In genomic region chr12:54033980-54034783, GRCh38 we compare ENCODE assay signal across 10 cellular contexts. TPM values are rescaled to one million over a fixed set of nuclear protein-coding genes. Genes with fewer than 3 reads are reported as not detected.
DNase-seq lines count a peak whose midpoint lies in the region; ATAC-seq, FAIRE-seq and TF ChIP-seq lines count a peak whose summit lies in the region.
"Had no signal": no experiment of that assay in that cellular context is flagged by ENCODE, and none has a peak within 500 bp of the region (broad histone marks: within the 10 kb centered on the region; RNA-seq: fewer than 3 reads in every experiment).

No MANE protein-coding gene starts in this region.

- H3K4me3 Mint-ChIP-seq in neural crest cell = peak overlapping the region; percentile 73

- no peak overlapping the region for H3K27ac Mint-ChIP-seq in neural crest cell (ENCODE audit: unreplicated experiment)

- no peak for TF ChIP-seq POLR2A in GM12892 (IDR thresholded peaks at IDR 0.05; ENCODE audit: low read depth, low read length)

- no peak for DNase-seq in GM12892 (ENCODE audit: insufficient read length)
- DNase-seq in amniotic epithelial cell (ENCODE audit: low read depth) = peak; percentile 83
- DNase-seq in neural crest cell (ENCODE audit: low read depth, low spot score) = no peak
- DNase-seq in NCI-H510A treated with DMSO at 0.1 percent for 48 hours (lab: John Stamatoyannopoulos, UW) = no peak
- DNase-seq in left lobe of liver (ENCODE audit: low spot score) = no peak
- DNase-seq: pancreas had no signal

- TF ChIP-seq CTCF in neural crest cell (conservative IDR thresholded peaks at IDR 0.05) = no peak

- peaks cover 97% of the 10 kb centered on the region for H3K27me3 Mint-ChIP-seq in neural crest cell (ENCODE audit: low read depth)

- no peaks in the 10 kb centered on the region for H3K4me1 Mint-ChIP-seq in neural crest cell

- peaks cover 6% of the 10 kb centered on the region for H3K36me3 Mint-ChIP-seq in neural crest cell (ENCODE audit: low read depth)

- no peaks in the 10 kb centered on the region for H3K9me3 Mint-ChIP-seq in neural crest cell

- peak; percentile 62 for FAIRE-seq in GM12892 (lab: Jason Lieb, UNC)
- FAIRE-seq: GM18507, pancreas, RCC 7860 had no signal

- ATAC-seq in esophagus mucosa (no peak), left lobe of liver (no peak)

RNA-seq across cellular contexts. Expression of gene HOXC5, which starts 1.3 kb away (rescaled TPM):
- polyA plus RNA-seq in GM12892 (2012; ENCODE audit: missing spikeins) = not detected
- 3.5 and 3.8 TPM in 2 replicates for total RNA-seq in neural crest cell
- 0.60 TPM for total RNA-seq in esophagus mucosa
- total RNA-seq in left lobe of liver = not detected
- total RNA-seq: cardiac muscle cell, pancreas had no signal
- polyA plus RNA-seq: cardiac muscle cell, pancreas had no signal

RNA-seq across cellular contexts. Expression of gene HOXC6, which starts 5.9 kb away (rescaled TPM):
- polyA plus RNA-seq in GM12892 (2012; ENCODE audit: missing spikeins) = not detected
- 10.7 and 11.0 TPM in 2 replicates for total RNA-seq in neural crest cell
- total RNA-seq in esophagus mucosa = 1.6 TPM
- total RNA-seq in left lobe of liver = not detected
- total RNA-seq: cardiac muscle cell had no signal
- polyA plus RNA-seq: cardiac muscle cell had no signal

RNA-seq across cellular contexts. Expression of gene HOXC4, which starts 19.5 kb away (rescaled TPM):
- 3.5 TPM for polyA plus RNA-seq in GM12892 (2012; ENCODE audit: missing spikeins)
- 5.6 and 8.3 TPM in 2 replicates for total RNA-seq in neural crest cell
- total RNA-seq in esophagus mucosa = 5.1 TPM
- 0.10 TPM for total RNA-seq in left lobe of liver
- total RNA-seq: cardiac muscle cell had no signal
- polyA plus RNA-seq: cardiac muscle cell had no signal

RNA-seq across cellular contexts. Expression of gene HOXC8, which starts 25.4 kb away (rescaled TPM):
- not detected for polyA plus RNA-seq in GM12892 (2012; ENCODE audit: missing spikeins)
- total RNA-seq in neural crest cell = 4.5 and 4.8 TPM in 2 replicates
- total RNA-seq in esophagus mucosa = 0.48 TPM
- total RNA-seq in left lobe of liver = not detected
- total RNA-seq: pancreas had no signal
- polyA plus RNA-seq: cardiac muscle cell, pancreas had no signal

RNA-seq across cellular contexts. Expression of gene HOXC9, which starts 34.2 kb away (rescaled TPM):
- not detected for polyA plus RNA-seq in GM12892 (2012; ENCODE audit: missing spikeins)
- total RNA-seq in neural crest cell (5.6 and 6.3 TPM in 2 replicates), esophagus mucosa (1.2 TPM), left lobe of liver (not detected)
- total RNA-seq: cardiac muscle cell had no signal
- polyA plus RNA-seq: cardiac muscle cell had no signal
